In genomic region chr20:45456632-45457031, GRCh38 we compare ENCODE assay signal across 8 cellular contexts. TPM values are rescaled to one million over a fixed set of nuclear protein-coding genes. Genes with fewer than 3 reads are reported as not detected.
DNase-seq lines count a peak whose midpoint lies in the region; ATAC-seq and TF ChIP-seq lines count a peak whose summit lies in the region.

No MANE protein-coding gene starts in this region.

- H3K9ac ChIP-seq in liver (ENCODE audit: low read depth in 1 of 2, low read length in 2 of 2): no peak overlapping the region

- H3K9me3 Mint-ChIP-seq in CD14-positive monocyte: no peaks in the 10 kb centered on the region

- TF ChIP-seq CTCF in VCaP (conservative IDR thresholded peaks at IDR 0.05) (peak; percentile 68), liver (IDR thresholded peaks at IDR 0.05; ENCODE audit: low read depth, low read length, missing input control) (peak; percentile 33), CD14-positive monocyte (IDR thresholded peaks at IDR 0.05) (no peak)

- H3K4me1 Mint-ChIP-seq in CD14-positive monocyte: peaks cover 24% of the 10 kb centered on the region

- no peaks in the 10 kb centered on the region for H3K4me1 ChIP-seq in liver (ENCODE audit: control insufficient read depth in 4 of 4, insufficient read depth in 4 of 4, low read length in 3 of 4)

- H3K27ac Mint-ChIP-seq in CD14-positive monocyte: no peak overlapping the region

- H3K4me3 Mint-ChIP-seq in CD14-positive monocyte: no peak overlapping the region

- no peaks in the 10 kb centered on the region for H3K36me3 ChIP-seq in liver (ENCODE audit: control insufficient read depth in 4 of 4, insufficient read depth in 3 of 4, low read depth in 1 of 4, low read length in 3 of 4)

- no peaks in the 10 kb centered on the region for H3K9me3 ChIP-seq in liver (ENCODE audit: control insufficient read depth in 4 of 4, low read length in 3 of 4)

- peaks cover 0 to 3% (median 0%) of the 10 kb centered on the region in 4 donors for H3K27me3 ChIP-seq in liver (ENCODE audit: control insufficient read depth in 4 of 4, insufficient read depth in 4 of 4, low read length in 3 of 4)

- no peak overlapping the region for H3K4me3 ChIP-seq in liver (ENCODE audit: low read depth in 1 of 3, low read length in 3 of 3)

- WGBS in liver: 26% methylated on average over 6 of the region's 6 CpGs

- TF ChIP-seq RAD21 in liver (IDR thresholded peaks at IDR 0.05): peak; percentile 47 to 64

- no peaks in the 10 kb centered on the region for H3K36me3 Mint-ChIP-seq in CD14-positive monocyte

- TF ChIP-seq POLR2A in GM18505 (IDR thresholded peaks at IDR 0.05; ENCODE audit: borderline replicate concordance, extremely low read depth, insufficient read depth, insufficient read length): no peak

- DNase-seq in ELF-1 (ENCODE audit: low read depth, low spot score) (peak; percentile 46), HT1080 (ENCODE audit: low read depth) (peak; percentile 11), CD14-positive monocyte (ENCODE audit: low spot score) (no peak), NK-92 (lab: John Stamatoyannopoulos, UW; ENCODE audit: unreplicated experiment) (no peak)

- ATAC-seq in GM18505 (IDR thresholded peaks at IDR 0.05; ENCODE audit: unreplicated experiment) (no peak), HG02642 (IDR thresholded peaks at IDR 0.05; ENCODE audit: poor library complexity, unreplicated experiment) (no peak)

- H3K27me3 Mint-ChIP-seq in CD14-positive monocyte (ENCODE audit: low read depth in 3 of 3): peaks cover 1 to 6% (median 3%) of the 10 kb centered on the region in 3 donors

- intact Hi-C loops in CD14-positive monocyte (cut with micrococcal nuclease): no loop called here

- H3K27ac ChIP-seq in VCaP (no peak overlapping the region), liver (ENCODE audit: low read depth in 1 of 2, low read length in 2 of 2) (no peak overlapping the region)

TF ChIP-seq in liver, 16 proteins besides CTCF, POLR2A, EP300 and RAD21:
- TF ChIP-seq GABPA (IDR thresholded peaks at IDR 0.05 in 1 of 2, conservative IDR thresholded peaks at IDR 0.05 in 1 of 2): no peak
- no peak for TF ChIP-seq MAX (IDR thresholded peaks at IDR 0.05)
- no peak for TF ChIP-seq TAF1 (conservative IDR thresholded peaks at IDR 0.05)
- TF ChIP-seq EGR1 (IDR thresholded peaks at IDR 0.05; ENCODE audit: low read depth in 2 of 2): no peak
- no peak for TF ChIP-seq ZBTB33 (IDR thresholded peaks at IDR 0.05)

RNA-seq across cellular contexts. Expression of gene WFDC2, which starts 12.9 kb away (rescaled TPM):
- total RNA-seq in HT1080 (2014; rRNA removed; shearing (Covaris generic)): not detected in 2 replicates
- not detected in 2 replicates for polyA plus RNA-seq in HT1080 (2015; cell fraction: cytosol; rRNA removed)
- polyA plus RNA-seq in HT1080 (2015; cell fraction: nucleus; rRNA removed): not detected in 2 replicates
- total RNA-seq in liver: not detected
- polyA plus RNA-seq in liver (1 to 10 TPM; 1.3 to 1.8 TPM), CD14-positive monocyte (not detected)

RNA-seq across cellular contexts. Expression of gene PIGT, which starts 40.7 kb away (rescaled TPM):
- 88.5 and 139 TPM in 2 replicates for total RNA-seq in HT1080 (2014; rRNA removed; shearing (Covaris generic))
- polyA plus RNA-seq in HT1080 (2015; cell fraction: cytosol; rRNA removed): 169 and 176 TPM in 2 replicates
- 145 and 184 TPM in 2 replicates for polyA plus RNA-seq in HT1080 (2015; cell fraction: nucleus; rRNA removed)
- total RNA-seq in liver: 10 to 100 TPM; 14.4 to 20.7 TPM
- polyA plus RNA-seq in liver: 10 to 100 TPM; 47.6 to 64.5 TPM
- 10 to 100 TPM; 59.7 to 87.6 TPM for polyA plus RNA-seq in CD14-positive monocyte

RNA-seq across cellular contexts. Expression of gene DBNDD2, which starts 48.5 kb away (rescaled TPM):
- total RNA-seq in HT1080 (2014; rRNA removed; shearing (Covaris generic)): 10.1 and 16.8 TPM in 2 replicates
- 49.3 and 55.0 TPM in 2 replicates for polyA plus RNA-seq in HT1080 (2015; cell fraction: cytosol; rRNA removed)
- 19.1 and 22.4 TPM in 2 replicates for polyA plus RNA-seq in HT1080 (2015; cell fraction: nucleus; rRNA removed)
- total RNA-seq in liver: 1 to 10 TPM; 2.1 to 3.2 TPM
- polyA plus RNA-seq in liver (1 to 10 TPM; 2.2 to 4.6 TPM), CD14-positive monocyte (10 to 100 TPM; 15.6 to 21.9 TPM)

RNA-seq across cellular contexts. Expression of gene SPINT3, which starts 58.8 kb away (rescaled TPM):
- not detected in 2 replicates for total RNA-seq in HT1080 (2014; rRNA removed; shearing (Covaris generic))
- polyA plus RNA-seq in HT1080 (2015; cell fraction: cytosol; rRNA removed): not detected in 2 replicates
- polyA plus RNA-seq in HT1080 (2015; cell fraction: nucleus; rRNA removed): not detected in 2 replicates
- total RNA-seq in liver: not detected
- polyA plus RNA-seq in liver: not detected
- polyA plus RNA-seq in CD14-positive monocyte: not detected

Comparison
In these comparisons a context has a peak if more than half of its experiments do, and no peak if none do; other contexts are left out.
1. DNase-seq: peak in ELF-1 (single experiment) and HT1080 (single experiment); none in CD14-positive monocyte (single experiment) and NK-92 (single experiment).